ENCODE assay signal across 2 cellular contexts in the genomic region with DNA sequence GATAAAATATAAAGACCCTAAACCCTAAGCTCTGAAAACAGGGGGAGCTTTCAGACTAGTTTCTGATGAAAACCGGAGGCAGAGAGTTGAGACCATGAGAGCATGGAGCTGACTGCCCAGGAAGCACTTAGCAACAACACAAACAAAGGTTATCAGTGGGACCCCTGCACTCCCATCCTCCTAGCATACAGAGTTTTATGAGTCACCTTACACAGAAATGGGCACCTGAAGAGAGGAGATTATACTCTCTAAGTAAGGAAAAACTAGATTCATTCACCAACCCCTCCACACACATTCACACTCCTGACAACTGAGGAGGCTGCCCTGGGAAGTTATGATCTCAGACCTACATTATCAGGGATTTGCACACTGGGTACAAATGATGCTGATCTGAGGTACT.
TF ChIP-seq lines count a peak whose summit lies in the region.

No MANE protein-coding gene starts in this region.

TF ChIP-seq in GM23338, 12 proteins besides CTCF, POLR2A, EP300 and RAD21:
- TF ChIP-seq ETS1 (IDR thresholded peaks at IDR 0.05) (no peak), ZNF331 (CRISPR knock-in tag; IDR thresholded peaks at IDR 0.05; ENCODE audit: low read depth) (no peak), POLR2AphosphoS5 (IDR thresholded peaks at IDR 0.05; ENCODE audit: low read depth) (no peak), JUNB (IDR thresholded peaks at IDR 0.05; ENCODE audit: unreplicated experiment) (no peak), NANOG (IDR thresholded peaks at IDR 0.05; ENCODE audit: borderline replicate concordance) (no peak)
- TF ChIP-seq, protein P1, sequence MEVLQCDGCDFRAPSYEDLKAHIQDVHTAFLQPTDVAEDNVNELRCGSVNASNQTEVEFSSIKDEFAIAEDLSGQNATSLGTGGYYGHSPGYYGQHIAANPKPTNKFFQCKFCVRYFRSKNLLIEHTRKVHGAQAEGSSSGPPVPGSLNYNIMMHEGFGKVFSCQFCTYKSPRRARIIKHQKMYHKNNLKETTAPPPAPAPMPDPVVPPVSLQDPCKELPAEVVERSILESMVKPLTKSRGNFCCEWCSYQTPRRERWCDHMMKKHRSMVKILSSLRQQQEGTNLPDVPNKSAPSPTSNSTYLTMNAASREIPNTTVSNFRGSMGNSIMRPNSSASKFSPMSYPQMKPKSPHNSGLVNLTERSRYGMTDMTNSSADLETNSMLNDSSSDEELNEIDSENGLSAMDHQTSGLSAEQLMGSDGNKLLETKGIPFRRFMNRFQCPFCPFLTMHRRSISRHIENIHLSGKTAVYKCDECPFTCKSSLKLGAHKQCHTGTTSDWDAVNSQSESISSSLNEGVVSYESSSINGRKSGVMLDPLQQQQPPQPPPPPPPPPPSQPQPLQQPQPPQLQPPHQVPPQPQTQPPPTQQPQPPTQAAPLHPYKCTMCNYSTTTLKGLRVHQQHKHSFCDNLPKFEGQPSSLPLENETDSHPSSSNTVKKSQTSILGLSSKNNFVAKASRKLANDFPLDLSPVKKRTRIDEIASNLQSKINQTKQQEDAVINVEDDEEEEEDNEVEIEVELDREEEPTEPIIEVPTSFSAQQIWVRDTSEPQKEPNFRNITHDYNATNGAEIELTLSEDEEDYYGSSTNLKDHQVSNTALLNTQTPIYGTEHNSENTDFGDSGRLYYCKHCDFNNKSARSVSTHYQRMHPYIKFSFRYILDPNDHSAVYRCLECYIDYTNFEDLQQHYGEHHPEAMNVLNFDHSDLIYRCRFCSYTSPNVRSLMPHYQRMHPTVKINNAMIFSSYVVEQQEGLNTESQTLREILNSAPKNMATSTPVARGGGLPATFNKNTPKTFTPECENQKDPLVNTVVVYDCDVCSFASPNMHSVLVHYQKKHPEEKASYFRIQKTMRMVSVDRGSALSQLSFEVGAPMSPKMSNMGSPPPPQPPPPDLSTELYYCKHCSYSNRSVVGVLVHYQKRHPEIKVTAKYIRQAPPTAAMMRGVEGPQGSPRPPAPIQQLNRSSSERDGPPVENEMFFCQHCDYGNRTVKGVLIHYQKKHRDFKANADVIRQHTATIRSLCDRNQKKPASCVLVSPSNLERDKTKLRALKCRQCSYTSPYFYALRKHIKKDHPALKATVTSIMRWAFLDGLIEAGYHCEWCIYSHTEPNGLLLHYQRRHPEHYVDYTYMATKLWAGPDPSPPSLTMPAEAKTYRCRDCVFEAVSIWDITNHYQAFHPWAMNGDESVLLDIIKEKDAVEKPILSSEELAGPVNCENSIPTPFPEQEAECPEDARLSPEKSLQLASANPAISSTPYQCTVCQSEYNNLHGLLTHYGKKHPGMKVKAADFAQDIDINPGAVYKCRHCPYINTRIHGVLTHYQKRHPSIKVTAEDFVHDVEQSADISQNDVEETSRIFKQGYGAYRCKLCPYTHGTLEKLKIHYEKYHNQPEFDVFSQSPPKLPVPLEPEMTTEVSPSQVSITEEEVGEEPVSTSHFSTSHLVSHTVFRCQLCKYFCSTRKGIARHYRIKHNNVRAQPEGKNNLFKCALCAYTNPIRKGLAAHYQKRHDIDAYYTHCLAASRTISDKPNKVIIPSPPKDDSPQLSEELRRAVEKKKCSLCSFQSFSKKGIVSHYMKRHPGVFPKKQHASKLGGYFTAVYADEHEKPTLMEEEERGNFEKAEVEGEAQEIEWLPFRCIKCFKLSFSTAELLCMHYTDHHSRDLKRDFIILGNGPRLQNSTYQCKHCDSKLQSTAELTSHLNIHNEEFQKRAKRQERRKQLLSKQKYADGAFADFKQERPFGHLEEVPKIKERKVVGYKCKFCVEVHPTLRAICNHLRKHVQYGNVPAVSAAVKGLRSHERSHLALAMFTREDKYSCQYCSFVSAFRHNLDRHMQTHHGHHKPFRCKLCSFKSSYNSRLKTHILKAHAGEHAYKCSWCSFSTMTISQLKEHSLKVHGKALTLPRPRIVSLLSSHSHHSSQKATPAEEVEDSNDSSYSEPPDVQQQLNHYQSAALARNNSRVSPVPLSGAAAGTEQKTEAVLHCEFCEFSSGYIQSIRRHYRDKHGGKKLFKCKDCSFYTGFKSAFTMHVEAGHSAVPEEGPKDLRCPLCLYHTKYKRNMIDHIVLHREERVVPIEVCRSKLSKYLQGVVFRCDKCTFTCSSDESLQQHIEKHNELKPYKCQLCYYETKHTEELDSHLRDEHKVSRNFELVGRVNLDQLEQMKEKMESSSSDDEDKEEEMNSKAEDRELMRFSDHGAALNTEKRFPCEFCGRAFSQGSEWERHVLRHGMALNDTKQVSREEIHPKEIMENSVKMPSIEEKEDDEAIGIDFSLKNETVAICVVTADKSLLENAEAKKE (CRISPR knock-in tag; IDR thresholded peaks at IDR 0.05), result no peak

TF ChIP-seq in K562, 482 proteins besides CTCF, POLR2A, EP300 and RAD21 (continues in another document):
- TF ChIP-seq RCOR1 (IDR thresholded peaks at IDR 0.05; ENCODE audit: borderline replicate concordance in 1 of 2, low read depth in 2 of 2, low read length in 2 of 2) (peak in 1 of 2 experiments; percentile 48; a peak in 2 of 4 replicates), FOXK1 (CRISPR knock-in tag; IDR thresholded peaks at IDR 0.05; ENCODE audit: borderline replicate concordance) (no peak), JUNB (CRISPR knock-in tag; conservative IDR thresholded peaks at IDR 0.05) (no peak), KDM1A (IDR thresholded peaks at IDR 0.05) (peak; percentile 62 to 68; a peak in 2 of 4 replicates), ZNF263 (CRISPR knock-in tag; IDR thresholded peaks at IDR 0.05; ENCODE audit: borderline replicate concordance) (no peak), MLX (CRISPR knock-in tag; conservative IDR thresholded peaks at IDR 0.05) (no peak), ZNF436 (CRISPR knock-in tag; IDR thresholded peaks at IDR 0.05) (no peak), NCOA1 (IDR thresholded peaks at IDR 0.05; ENCODE audit: low read depth) (peak; percentile 75; the same call in 1 of the 2 replicates), ARID1B (IDR thresholded peaks at IDR 0.05) (peak; percentile 97), ZNF174 (CRISPR knock-in tag; IDR thresholded peaks at IDR 0.05) (no peak), TAL1 (IDR thresholded peaks at IDR 0.05) (peak; percentile 88), MXI1 (IDR thresholded peaks at IDR 0.05; ENCODE audit: low read depth, low read length) (peak; percentile 78; the same call in 1 of the 2 replicates), CTBP1 (IDR thresholded peaks at IDR 0.05; ENCODE audit: borderline replicate concordance) (no peak), HDAC2 (IDR thresholded peaks at IDR 0.05) (0 out of 2 replicates have a peak, but pooled peaks have one; percentile 29), ZFX (CRISPR knock-in tag; IDR thresholded peaks at IDR 0.05) (no peak), FOXM1 (IDR thresholded peaks at IDR 0.05; ENCODE audit: low read depth) (peak; percentile 48; the same call in 1 of the 2 replicates), FOXM1 (CRISPR knock-in tag; IDR thresholded peaks at IDR 0.05; ENCODE audit: low read depth) (no peak), FOSL1 (tag; conservative IDR thresholded peaks at IDR 0.05) (peak; percentile 70; the same call in 1 of the 2 replicates), SMARCE1 (IDR thresholded peaks at IDR 0.05) (peak; percentile 92; the same call in 1 of the 2 replicates), ELF4 (CRISPR knock-in tag; IDR thresholded peaks at IDR 0.05) (no peak), TGIF2 (CRISPR knock-in tag; IDR thresholded peaks at IDR 0.05) (no peak), PHB2 (IDR thresholded peaks at IDR 0.05; ENCODE audit: low read depth) (peak; percentile 68; the same call in 1 of the 2 replicates), SNIP1 (IDR thresholded peaks at IDR 0.05; ENCODE audit: low read depth) (no peak), RFX1 (IDR thresholded peaks at IDR 0.05) (peak; percentile 74), CC2D1A (IDR thresholded peaks at IDR 0.05) (peak; percentile 76; the same call in 1 of the 2 replicates), POLR2AphosphoS5 (IDR thresholded peaks at IDR 0.05; ENCODE audit: control insufficient read depth, insufficient read depth, low read depth, low read length) (peak; percentile 84), NR2C1 (IDR thresholded peaks at IDR 0.05) (peak; percentile 44; the same call in 1 of the 2 replicates), NR2C1 (tag; IDR thresholded peaks at IDR 0.05) (no peak), PHF20 (IDR thresholded peaks at IDR 0.05; ENCODE audit: partially characterized antibody) (no peak), DMBX1 (CRISPR knock-in tag; IDR thresholded peaks at IDR 0.05; ENCODE audit: borderline replicate concordance) (peak; percentile 25; the same call in 1 of the 2 replicates), ZNF668 (CRISPR knock-in tag; IDR thresholded peaks at IDR 0.05) (no peak), CBFA2T3 (IDR thresholded peaks at IDR 0.05) (peak; percentile 94), NR2F6 (CRISPR knock-in tag; IDR thresholded peaks at IDR 0.05) (no peak), RNF2 (IDR thresholded peaks at IDR 0.05) (peak; percentile 61; the same call in 1 of the 2 replicates), CHD2 (IDR thresholded peaks at IDR 0.05; ENCODE audit: low read depth, low read length) (0 out of 2 replicates have a peak, but pooled peaks have one; percentile 19), TEAD4 (IDR thresholded peaks at IDR 0.05; ENCODE audit: low read length) (peak; percentile 97), TEAD4 (CRISPR knock-in tag; IDR thresholded peaks at IDR 0.05; ENCODE audit: borderline replicate concordance) (no peak), NCOA6 (IDR thresholded peaks at IDR 0.05) (no peak), ZNF644 (tag; IDR thresholded peaks at IDR 0.05; ENCODE audit: low read depth) (no peak)
- TF ChIP-seq, protein P2, sequence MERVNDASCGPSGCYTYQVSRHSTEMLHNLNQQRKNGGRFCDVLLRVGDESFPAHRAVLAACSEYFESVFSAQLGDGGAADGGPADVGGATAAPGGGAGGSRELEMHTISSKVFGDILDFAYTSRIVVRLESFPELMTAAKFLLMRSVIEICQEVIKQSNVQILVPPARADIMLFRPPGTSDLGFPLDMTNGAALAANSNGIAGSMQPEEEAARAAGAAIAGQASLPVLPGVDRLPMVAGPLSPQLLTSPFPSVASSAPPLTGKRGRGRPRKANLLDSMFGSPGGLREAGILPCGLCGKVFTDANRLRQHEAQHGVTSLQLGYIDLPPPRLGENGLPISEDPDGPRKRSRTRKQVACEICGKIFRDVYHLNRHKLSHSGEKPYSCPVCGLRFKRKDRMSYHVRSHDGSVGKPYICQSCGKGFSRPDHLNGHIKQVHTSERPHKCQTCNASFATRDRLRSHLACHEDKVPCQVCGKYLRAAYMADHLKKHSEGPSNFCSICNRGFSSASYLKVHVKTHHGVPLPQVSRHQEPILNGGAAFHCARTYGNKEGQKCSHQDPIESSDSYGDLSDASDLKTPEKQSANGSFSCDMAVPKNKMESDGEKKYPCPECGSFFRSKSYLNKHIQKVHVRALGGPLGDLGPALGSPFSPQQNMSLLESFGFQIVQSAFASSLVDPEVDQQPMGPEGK (CRISPR knock-in tag; IDR thresholded peaks at IDR 0.05; ENCODE audit: borderline replicate concordance), result no peak
- TF ChIP-seq, protein P3, sequence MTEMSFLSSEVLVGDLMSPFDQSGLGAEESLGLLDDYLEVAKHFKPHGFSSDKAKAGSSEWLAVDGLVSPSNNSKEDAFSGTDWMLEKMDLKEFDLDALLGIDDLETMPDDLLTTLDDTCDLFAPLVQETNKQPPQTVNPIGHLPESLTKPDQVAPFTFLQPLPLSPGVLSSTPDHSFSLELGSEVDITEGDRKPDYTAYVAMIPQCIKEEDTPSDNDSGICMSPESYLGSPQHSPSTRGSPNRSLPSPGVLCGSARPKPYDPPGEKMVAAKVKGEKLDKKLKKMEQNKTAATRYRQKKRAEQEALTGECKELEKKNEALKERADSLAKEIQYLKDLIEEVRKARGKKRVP (CRISPR knock-in tag; IDR thresholded peaks at IDR 0.05), result no peak
- TF ChIP-seq, protein P4, sequence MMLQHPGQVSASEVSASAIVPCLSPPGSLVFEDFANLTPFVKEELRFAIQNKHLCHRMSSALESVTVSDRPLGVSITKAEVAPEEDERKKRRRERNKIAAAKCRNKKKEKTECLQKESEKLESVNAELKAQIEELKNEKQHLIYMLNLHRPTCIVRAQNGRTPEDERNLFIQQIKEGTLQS (IDR thresholded peaks at IDR 0.05), result peak; percentile 90
- TF ChIP-seq, protein P4 (CRISPR knock-in tag; conservative IDR thresholded peaks at IDR 0.05), result peak; percentile 82; the same call in 1 of the 2 replicates
- TF ChIP-seq, protein P5, sequence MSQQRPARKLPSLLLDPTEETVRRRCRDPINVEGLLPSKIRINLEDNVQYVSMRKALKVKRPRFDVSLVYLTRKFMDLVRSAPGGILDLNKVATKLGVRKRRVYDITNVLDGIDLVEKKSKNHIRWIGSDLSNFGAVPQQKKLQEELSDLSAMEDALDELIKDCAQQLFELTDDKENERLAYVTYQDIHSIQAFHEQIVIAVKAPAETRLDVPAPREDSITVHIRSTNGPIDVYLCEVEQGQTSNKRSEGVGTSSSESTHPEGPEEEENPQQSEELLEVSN (IDR thresholded peaks at IDR 0.05; ENCODE audit: borderline replicate concordance in 1 of 2, extremely low read depth in 1 of 2, insufficient read depth in 1 of 2, insufficient read length in 1 of 2, low read depth in 1 of 2, low read length in 1 of 2, poor library complexity in 1 of 2, severe bottlenecking in 1 of 2), result peak in 1 of 2 experiments; percentile 17
